Comparison of ENCODE assay signal across 8 cellular contexts in genomic region chr22:41217553-41218157, GRCh38. TPM values are rescaled to one million over a fixed set of nuclear protein-coding genes. Genes with fewer than 3 reads are reported as not detected.
DNase-seq lines count a peak whose midpoint lies in the region; ATAC-seq, FAIRE-seq and TF ChIP-seq lines count a peak whose summit lies in the region.

No MANE protein-coding gene starts in this region.

- H2AFZ ChIP-seq in HCT116 (ENCODE audit: low read depth, low read length, poor library complexity, severe bottlenecking) (no peak overlapping the region), PC-3 (ENCODE audit: low read length) (no peak overlapping the region), K562 (ENCODE audit: low read depth, low read length) (no peak overlapping the region)

- BruUV-seq in HCT116 (replicated peaks; lab: Mats Ljungman, UMichigan) (no TSS peak), PC-3 (replicated peaks; lab: Mats Ljungman, UMichigan) (TSS peak; percentile 88), K562 (replicated peaks; lab: Mats Ljungman, UMichigan) (no TSS peak)

- no peaks in the 10 kb centered on the region for H4K20me1 ChIP-seq in HCT116 (ENCODE audit: insufficient read depth)
- H4K20me1 ChIP-seq in PC-3 (ENCODE audit: low read length) = no peaks in the 10 kb centered on the region
- H4K20me1 ChIP-seq in K562 (replicated peaks; ENCODE audit: control insufficient read depth, insufficient read depth, low read length) = no peaks in the 10 kb centered on the region

- H3K9ac ChIP-seq in HCT116 (ENCODE audit: low read length) (no peak overlapping the region), PC-3 (ENCODE audit: low read length) (no peak overlapping the region), K562 (ENCODE audit: insufficient read depth in 1 of 2, low read depth in 2 of 2, low read length in 2 of 2) (no peak overlapping the region; a peak in 1 of 4 replicates), iPS-20b (ENCODE audit: low read depth, low read length) (peak overlapping the region; percentile 1; the same call in 1 of the 2 replicates)

- ATAC-seq in HCT116 (no peak), PC-3 (peak; percentile 29; the same call in 1 of the 2 replicates), K562 (peak; percentile 97), GM19467 (IDR thresholded peaks at IDR 0.05; ENCODE audit: unreplicated experiment) (no peak)

- WGBS in K562 (ENCODE audit: insufficient coverage, low coverage, missing lambda C conversion rate) = 63% methylated on average over 12 of the region's 16 CpGs

- DNase-seq in BE2C (peak; percentile 69), HCT116 (ENCODE audit: low read depth, low spot score) (no peak), PC-3 (no peak), K562 (ENCODE audit: extremely low read depth in 1 of 4, low spot score in 3 of 4) (peak in 1 of 4 experiments; percentile 10), smooth muscle cell of the brain vasculature (ENCODE audit: low read depth, low spot score) (peak; percentile 23), NCI-H146 (lab: John Stamatoyannopoulos, UW) (no peak)

- in situ Hi-C loops in K562 (cut with MboI) = no loop called here

- POLR2A ChIA-PET in HCT116 (lab: Charles Lee) = no interaction called here
- POLR2A ChIA-PET in PC-3 (lab: Charles Lee; ENCODE audit: unreplicated experiment) = no interaction called here
- POLR2A ChIA-PET in K562 (lab: Yijun Ruan, JAX) = interaction anchor here (1.3 kb wide), 1 partner anchor 20 kb away, joined by 3 read pairs; no protein-coding TSS in a partner anchor

- CTCF ChIA-PET in HCT116 (lab: Charles Lee) = no interaction called here
- CTCF ChIA-PET in PC-3 (lab: Charles Lee) = no interaction called here
- CTCF ChIA-PET in K562 (lab: Yijun Ruan, JAX; ENCODE audit: low intra/inter-chr PET ratio) = interaction anchor here (0.6 kb wide), 1 partner anchor 80 kb away, joined by 6 read pairs; no protein-coding TSS in a partner anchor

- H3K4me2 ChIP-seq in HCT116 (ENCODE audit: low read length) (no peak overlapping the region), PC-3 (ENCODE audit: low read length) (no peak overlapping the region), K562 (ENCODE audit: insufficient read depth, low read length) (no peak overlapping the region)

- TF ChIP-seq RAD21 in HCT116 (IDR thresholded peaks at IDR 0.05; ENCODE audit: low read depth) (no peak), K562 (CRISPR knock-in tag; conservative IDR thresholded peaks at IDR 0.05 in 1 of 2, IDR thresholded peaks at IDR 0.05 in 1 of 2) (peak in 1 of 2 experiments; percentile 9; a peak in 1 of 4 replicates)

- H3K4me1 ChIP-seq in BE2C = peaks cover 14% of the 10 kb centered on the region
- no peaks in the 10 kb centered on the region for H3K4me1 ChIP-seq in HCT116 (ENCODE audit: control insufficient read depth in 1 of 2, insufficient read depth in 2 of 2, low read length in 2 of 2)
- H3K4me1 ChIP-seq in PC-3 (ENCODE audit: insufficient read depth, low read length) = no peaks in the 10 kb centered on the region; the same call in 1 of the 2 replicates
- peaks cover 2 to 9% of the 10 kb centered on the region in 2 experiments; a peak in 2 of 5 replicates for H3K4me1 ChIP-seq in K562 (replicated peaks in 1 of 2; ENCODE audit: control insufficient read depth in 2 of 2, insufficient read depth in 2 of 2, low read length in 2 of 2)
- H3K4me1 ChIP-seq in iPS-20b (ENCODE audit: insufficient read depth, low read length) = peaks cover 11% of the 10 kb centered on the region; the same call in 1 of the 2 replicates

- H3K4me3 ChIP-seq in BE2C (ENCODE audit: low read depth, low read length) = peak overlapping the region; percentile 36
- H3K4me3 ChIP-seq in HCT116 (replicated peaks in 1 of 2; ENCODE audit: low read depth in 1 of 2, low read length in 2 of 2) = no peak overlapping the region
- H3K4me3 ChIP-seq in PC-3 (ENCODE audit: low read length) = no peak overlapping the region
- H3K4me3 ChIP-seq in K562 = no peak overlapping the region
- no peak overlapping the region for H3K4me3 ChIP-seq in iPS-20b (ENCODE audit: low read length)

- RAD21 ChIA-PET in HCT116 (lab: Charles Lee; ENCODE audit: low non-redundant PET in 1 of 2, low total read pairs in 2 of 2, uncharacterized antibody in 2 of 2, unreplicated experiment in 2 of 2) = no interaction called here

- no peaks in the 10 kb centered on the region for H3F3A ChIP-seq in PC-3 (ENCODE audit: low read length, unreplicated experiment)

- intact Hi-C loops in HCT116 (cut with micrococcal nuclease) (no loop called here), PC-3 (cut with micrococcal nuclease) (no loop called here), K562 (cut with micrococcal nuclease) (no loop called here)

- no peak for TF ChIP-seq CTCF in BE2C (IDR thresholded peaks at IDR 0.05; ENCODE audit: low read depth, low read length)
- no peak for TF ChIP-seq CTCF in HCT116 (IDR thresholded peaks at IDR 0.05 in 2 of 3, conservative IDR thresholded peaks at IDR 0.05 in 1 of 3; ENCODE audit: borderline replicate concordance in 1 of 3, insufficient read depth in 1 of 3, low read depth in 2 of 3, low read length in 2 of 3)
- TF ChIP-seq CTCF in PC-3 (conservative IDR thresholded peaks at IDR 0.05; ENCODE audit: low read depth, low read length) = no peak
- no peak for TF ChIP-seq CTCF in K562 (IDR thresholded peaks at IDR 0.05 in 2 of 3, conservative IDR thresholded peaks at IDR 0.05 in 1 of 3; ENCODE audit: insufficient read depth in 2 of 3, low read depth in 1 of 3, low read length in 3 of 3)

- H3K9me2 ChIP-seq in HCT116 (ENCODE audit: insufficient read depth) = no peaks in the 10 kb centered on the region
- no peaks in the 10 kb centered on the region for H3K9me2 ChIP-seq in PC-3 (replicated peaks; ENCODE audit: low read length)

- H3K27ac ChIP-seq in HCT116 (ENCODE audit: low read depth, low read length) = no peak overlapping the region
- H3K27ac ChIP-seq in PC-3 (ENCODE audit: low read length) = no peak overlapping the region
- peak overlapping the region; percentile 30; the same call in 1 of the 3 replicates for H3K27ac ChIP-seq in K562 (ENCODE audit: extremely low read depth, low read depth, low read length)
- no peak overlapping the region for H3K27ac ChIP-seq in iPS-20b (ENCODE audit: low read length)

- H3K36me3 ChIP-seq in BE2C (peaks cover 60% of the 10 kb centered on the region), HCT116 (ENCODE audit: control insufficient read depth in 1 of 2, insufficient read depth in 2 of 2, low read length in 2 of 2) (peaks cover 5 to 16% of the 10 kb centered on the region in 2 experiments; a peak in 3 of 4 replicates), PC-3 (ENCODE audit: low read depth, low read length) (peaks cover 3% of the 10 kb centered on the region; the same call in 1 of the 2 replicates), K562 (ENCODE audit: control insufficient read depth, insufficient read depth, low read length) (peaks cover 59% of the 10 kb centered on the region; the same call in 2 of the 3 replicates), iPS-20b (ENCODE audit: insufficient read depth, low read depth, low read length) (peaks cover 69% of the 10 kb centered on the region)

- TF ChIP-seq POLR2A in HCT116 (IDR thresholded peaks at IDR 0.05; ENCODE audit: borderline replicate concordance, extremely low read depth, insufficient read depth, insufficient read length) (no peak), K562 (conservative IDR thresholded peaks at IDR 0.05) (no peak)

- H3K9me3 ChIP-seq in BE2C = 0 out of 2 replicates have a peak, but pooled peaks cover 4% of the 10 kb centered on the region
- no peaks in the 10 kb centered on the region for H3K9me3 ChIP-seq in HCT116 (ENCODE audit: control insufficient read depth in 1 of 2, insufficient read depth in 1 of 2, low read depth in 1 of 2, low read length in 2 of 2)
- no peaks in the 10 kb centered on the region for H3K9me3 ChIP-seq in PC-3 (ENCODE audit: low read length)
- H3K9me3 ChIP-seq in K562 (replicated peaks; ENCODE audit: control insufficient read depth, insufficient read depth, low read depth, low read length) = peaks cover 3% of the 10 kb centered on the region; the same call in 1 of the 2 replicates
- H3K9me3 ChIP-seq in iPS-20b (ENCODE audit: insufficient read depth, low read depth, low read length) = no peaks in the 10 kb centered on the region

- H3K79me2 ChIP-seq in HCT116 (ENCODE audit: insufficient read depth, low read length) (no peaks in the 10 kb centered on the region), PC-3 (ENCODE audit: low read length) (no peaks in the 10 kb centered on the region), K562 (ENCODE audit: control insufficient read depth, insufficient read depth, low read length) (no peaks in the 10 kb centered on the region)

- peak; percentile 29; the same call in 1 of the 2 replicates for TF ChIP-seq EP300 in K562 (IDR thresholded peaks at IDR 0.05; ENCODE audit: low read length)

- FAIRE-seq in K562 (lab: Jason Lieb, UNC) = no peak

- no peaks in the 10 kb centered on the region for H3K27me3 ChIP-seq in BE2C
- H3K27me3 ChIP-seq in HCT116 (ENCODE audit: insufficient read depth, low read length) = no peaks in the 10 kb centered on the region
- H3K27me3 ChIP-seq in PC-3 (ENCODE audit: low read length) = no peaks in the 10 kb centered on the region
- no peaks in the 10 kb centered on the region for H3K27me3 ChIP-seq in K562 (ENCODE audit: control insufficient read depth in 2 of 2, insufficient read depth in 2 of 2, low read length in 2 of 2)
- no peaks in the 10 kb centered on the region for H3K27me3 ChIP-seq in iPS-20b (ENCODE audit: insufficient read depth, low read length)

- H3K9me1 ChIP-seq in K562 (ENCODE audit: control insufficient read depth, insufficient read depth, low read length) = peaks cover 3% of the 10 kb centered on the region

RNA-seq across cellular contexts. Expression of gene L3MBTL2, which starts 12.5 kb away (rescaled TPM):
- 27.0 TPM for polyA plus RNA-seq in BE2C (2012; ENCODE audit: insufficient read depth, insufficient read length, low read depth)
- total RNA-seq in HCT116 (2021; ENCODE audit: unreplicated experiment) (24.7 TPM), PC-3 (2014; rRNA removed) (22.7 and 33.8 TPM in 2 replicates), K562 (2014; rRNA removed) (16.7 and 23.0 TPM in 2 replicates), K562 (2014; rRNA removed; fragmentation: Illumina TruSeq; extraction: Trizol) (12.9 and 14.7 TPM in 2 replicates), K562 (2015; rRNA removed; fragmentation: Illumina TruSeq; extraction: Trizol) (18.6 and 19.1 TPM in 2 replicates), K562 (2021) (21.6 and 23.1 TPM in 2 replicates)
- 13.1 and 15.6 TPM in 2 replicates for polyA plus RNA-seq in HCT116 (2012)
- total RNA-seq in K562 (2011; cell fraction: chromatin; rRNA removed; ENCODE audit: low replicate concordance) = 30.3 and 60.3 TPM in 2 replicates
- 35.0 and 35.3 TPM in 2 replicates for total RNA-seq in K562 (2011; cell fraction: nucleolus; rRNA removed)
- total RNA-seq in K562 (2011; cell fraction: nucleoplasm; rRNA removed) = 28.8 and 30.5 TPM in 2 replicates
- polyA plus RNA-seq in K562 (2011; rRNA removed) (15.7 and 17.2 TPM in 2 replicates), K562 (2014; fragmentation: Illumina TruSeq; extraction: Trizol) (20.6 and 23.0 TPM in 2 replicates), K562 (2014; fragmentation: Nextera tagmentation; extraction: Ambion mirVana) (10 to 100 TPM; 10.3 to 21.0 TPM), K562 (2014; rRNA removed) (18.8 and 20.5 TPM in 2 replicates)
- polyA plus RNA-seq in K562 (2011; cell fraction: cytosol; rRNA removed) = 15.2 and 20.4 TPM in 2 replicates
- polyA plus RNA-seq in K562 (2011; cell fraction: nucleus; rRNA removed) = 25.9 and 35.9 TPM in 2 replicates
- polyA plus RNA-seq in K562 (2012) = 16.3 and 16.5 TPM in 2 replicates
- polyA minus RNA-seq in K562 (2011; rRNA and poly(A)+ RNA removed) = 19.2 and 24.6 TPM in 2 replicates
- polyA minus RNA-seq in K562 (2011; cell fraction: cytosol; rRNA and poly(A)+ RNA removed) = 10.3 and 12.2 TPM in 2 replicates
- 11.6 and 16.6 TPM in 2 replicates for polyA minus RNA-seq in K562 (2011; cell fraction: nucleus; rRNA and poly(A)+ RNA removed)

RNA-seq across cellular contexts. Expression of gene CHADL, which starts 23.1 kb away (rescaled TPM):
- polyA plus RNA-seq in BE2C (2012; ENCODE audit: insufficient read depth, insufficient read length, low read depth) = 0.59 TPM
- 0.47 TPM for total RNA-seq in HCT116 (2021; ENCODE audit: unreplicated experiment)
- 0.03 TPM in 1 of 2 replicates, not detected in the other for polyA plus RNA-seq in HCT116 (2012)
- 0.63 and 1.2 TPM in 2 replicates for total RNA-seq in PC-3 (2014; rRNA removed)
- not detected in 2 replicates for total RNA-seq in K562 (2011; cell fraction: chromatin; rRNA removed; ENCODE audit: low replicate concordance)
- 0.39 TPM in 1 of 2 replicates, not detected in the other for total RNA-seq in K562 (2011; cell fraction: nucleolus; rRNA removed)
- not detected in 2 replicates for total RNA-seq in K562 (2011; cell fraction: nucleoplasm; rRNA removed)
- total RNA-seq in K562 (2014; rRNA removed) = not detected in 2 replicates
- total RNA-seq in K562 (2014; rRNA removed; fragmentation: Illumina TruSeq; extraction: Trizol) = not detected in 2 replicates
- total RNA-seq in K562 (2015; rRNA removed; fragmentation: Illumina TruSeq; extraction: Trizol) = not detected in 2 replicates
- total RNA-seq in K562 (2021) = not detected in 2 replicates
- polyA plus RNA-seq in K562 (2011; rRNA removed) = not detected in 2 replicates
- polyA plus RNA-seq in K562 (2011; cell fraction: cytosol; rRNA removed) = not detected in 2 replicates
- polyA plus RNA-seq in K562 (2011; cell fraction: nucleus; rRNA removed) = not detected in 2 replicates
- not detected in 2 replicates for polyA plus RNA-seq in K562 (2012)
- polyA plus RNA-seq in K562 (2014; fragmentation: Illumina TruSeq; extraction: Trizol) = not detected in 2 replicates
- not detected for polyA plus RNA-seq in K562 (2014; fragmentation: Nextera tagmentation; extraction: Ambion mirVana)
- not detected in 2 replicates for polyA plus RNA-seq in K562 (2014; rRNA removed)
- not detected in 2 replicates for polyA minus RNA-seq in K562 (2011; rRNA and poly(A)+ RNA removed)
- not detected in 2 replicates for polyA minus RNA-seq in K562 (2011; cell fraction: cytosol; rRNA and poly(A)+ RNA removed)
- polyA minus RNA-seq in K562 (2011; cell fraction: nucleus; rRNA and poly(A)+ RNA removed) = not detected in 2 replicates

Comparison
In these comparisons a context has a peak if more than half of its experiments do, and no peak if none do; other contexts are left out.
1. DNase-seq: peak in BE2C (single experiment) and smooth muscle cell of the brain vasculature (single experiment); none in HCT116 (single experiment), PC-3 (single experiment) and NCI-H146 (single experiment).
2. ATAC-seq: peak in PC-3 (single experiment) and K562 (single experiment); none in HCT116 (single experiment) and GM19467 (single experiment).